ENCODE assay signal across 1 cellular context in the genomic region with DNA sequence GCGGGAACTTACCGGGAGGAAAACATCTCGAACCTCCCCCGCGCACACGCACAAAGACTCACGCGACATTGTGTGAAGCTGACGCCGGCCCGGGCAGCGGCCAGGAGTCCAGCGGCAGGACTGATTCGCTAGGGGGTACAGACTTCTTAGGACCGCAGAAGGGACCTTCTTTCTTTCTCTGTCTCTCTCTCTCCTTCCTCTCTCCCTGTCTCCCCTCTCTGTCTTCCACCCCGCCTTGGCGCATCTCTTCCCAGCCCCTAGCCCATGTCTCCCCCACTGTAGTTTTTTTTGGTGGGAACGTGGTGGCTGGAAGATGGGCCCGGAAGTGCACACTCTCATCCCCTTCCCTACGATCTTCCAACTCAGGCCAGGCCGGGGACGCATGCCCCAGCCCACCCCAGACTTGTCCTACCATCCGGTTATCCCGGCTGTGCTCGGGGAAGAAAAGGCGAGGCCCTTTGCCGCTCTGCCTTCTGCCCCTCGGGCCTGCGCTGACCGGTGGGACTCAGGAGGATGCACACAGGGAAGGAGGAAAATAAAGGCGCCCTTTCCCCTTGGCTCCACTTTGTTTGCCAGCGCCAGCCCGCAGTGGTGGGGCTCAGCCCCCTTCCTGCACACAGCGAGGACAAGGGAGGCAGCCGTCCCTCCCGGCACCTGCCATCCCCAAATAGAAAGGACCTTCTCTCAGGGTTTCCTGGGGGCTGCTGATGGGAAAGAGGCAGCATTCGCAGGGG.
TF ChIP-seq lines count a peak whose summit lies in the region.

No MANE protein-coding gene starts in this region.

TF ChIP-seq in GM23338, 12 proteins besides CTCF, POLR2A, EP300 and RAD21 (continued from another document):
- TF ChIP-seq, protein P1, sequence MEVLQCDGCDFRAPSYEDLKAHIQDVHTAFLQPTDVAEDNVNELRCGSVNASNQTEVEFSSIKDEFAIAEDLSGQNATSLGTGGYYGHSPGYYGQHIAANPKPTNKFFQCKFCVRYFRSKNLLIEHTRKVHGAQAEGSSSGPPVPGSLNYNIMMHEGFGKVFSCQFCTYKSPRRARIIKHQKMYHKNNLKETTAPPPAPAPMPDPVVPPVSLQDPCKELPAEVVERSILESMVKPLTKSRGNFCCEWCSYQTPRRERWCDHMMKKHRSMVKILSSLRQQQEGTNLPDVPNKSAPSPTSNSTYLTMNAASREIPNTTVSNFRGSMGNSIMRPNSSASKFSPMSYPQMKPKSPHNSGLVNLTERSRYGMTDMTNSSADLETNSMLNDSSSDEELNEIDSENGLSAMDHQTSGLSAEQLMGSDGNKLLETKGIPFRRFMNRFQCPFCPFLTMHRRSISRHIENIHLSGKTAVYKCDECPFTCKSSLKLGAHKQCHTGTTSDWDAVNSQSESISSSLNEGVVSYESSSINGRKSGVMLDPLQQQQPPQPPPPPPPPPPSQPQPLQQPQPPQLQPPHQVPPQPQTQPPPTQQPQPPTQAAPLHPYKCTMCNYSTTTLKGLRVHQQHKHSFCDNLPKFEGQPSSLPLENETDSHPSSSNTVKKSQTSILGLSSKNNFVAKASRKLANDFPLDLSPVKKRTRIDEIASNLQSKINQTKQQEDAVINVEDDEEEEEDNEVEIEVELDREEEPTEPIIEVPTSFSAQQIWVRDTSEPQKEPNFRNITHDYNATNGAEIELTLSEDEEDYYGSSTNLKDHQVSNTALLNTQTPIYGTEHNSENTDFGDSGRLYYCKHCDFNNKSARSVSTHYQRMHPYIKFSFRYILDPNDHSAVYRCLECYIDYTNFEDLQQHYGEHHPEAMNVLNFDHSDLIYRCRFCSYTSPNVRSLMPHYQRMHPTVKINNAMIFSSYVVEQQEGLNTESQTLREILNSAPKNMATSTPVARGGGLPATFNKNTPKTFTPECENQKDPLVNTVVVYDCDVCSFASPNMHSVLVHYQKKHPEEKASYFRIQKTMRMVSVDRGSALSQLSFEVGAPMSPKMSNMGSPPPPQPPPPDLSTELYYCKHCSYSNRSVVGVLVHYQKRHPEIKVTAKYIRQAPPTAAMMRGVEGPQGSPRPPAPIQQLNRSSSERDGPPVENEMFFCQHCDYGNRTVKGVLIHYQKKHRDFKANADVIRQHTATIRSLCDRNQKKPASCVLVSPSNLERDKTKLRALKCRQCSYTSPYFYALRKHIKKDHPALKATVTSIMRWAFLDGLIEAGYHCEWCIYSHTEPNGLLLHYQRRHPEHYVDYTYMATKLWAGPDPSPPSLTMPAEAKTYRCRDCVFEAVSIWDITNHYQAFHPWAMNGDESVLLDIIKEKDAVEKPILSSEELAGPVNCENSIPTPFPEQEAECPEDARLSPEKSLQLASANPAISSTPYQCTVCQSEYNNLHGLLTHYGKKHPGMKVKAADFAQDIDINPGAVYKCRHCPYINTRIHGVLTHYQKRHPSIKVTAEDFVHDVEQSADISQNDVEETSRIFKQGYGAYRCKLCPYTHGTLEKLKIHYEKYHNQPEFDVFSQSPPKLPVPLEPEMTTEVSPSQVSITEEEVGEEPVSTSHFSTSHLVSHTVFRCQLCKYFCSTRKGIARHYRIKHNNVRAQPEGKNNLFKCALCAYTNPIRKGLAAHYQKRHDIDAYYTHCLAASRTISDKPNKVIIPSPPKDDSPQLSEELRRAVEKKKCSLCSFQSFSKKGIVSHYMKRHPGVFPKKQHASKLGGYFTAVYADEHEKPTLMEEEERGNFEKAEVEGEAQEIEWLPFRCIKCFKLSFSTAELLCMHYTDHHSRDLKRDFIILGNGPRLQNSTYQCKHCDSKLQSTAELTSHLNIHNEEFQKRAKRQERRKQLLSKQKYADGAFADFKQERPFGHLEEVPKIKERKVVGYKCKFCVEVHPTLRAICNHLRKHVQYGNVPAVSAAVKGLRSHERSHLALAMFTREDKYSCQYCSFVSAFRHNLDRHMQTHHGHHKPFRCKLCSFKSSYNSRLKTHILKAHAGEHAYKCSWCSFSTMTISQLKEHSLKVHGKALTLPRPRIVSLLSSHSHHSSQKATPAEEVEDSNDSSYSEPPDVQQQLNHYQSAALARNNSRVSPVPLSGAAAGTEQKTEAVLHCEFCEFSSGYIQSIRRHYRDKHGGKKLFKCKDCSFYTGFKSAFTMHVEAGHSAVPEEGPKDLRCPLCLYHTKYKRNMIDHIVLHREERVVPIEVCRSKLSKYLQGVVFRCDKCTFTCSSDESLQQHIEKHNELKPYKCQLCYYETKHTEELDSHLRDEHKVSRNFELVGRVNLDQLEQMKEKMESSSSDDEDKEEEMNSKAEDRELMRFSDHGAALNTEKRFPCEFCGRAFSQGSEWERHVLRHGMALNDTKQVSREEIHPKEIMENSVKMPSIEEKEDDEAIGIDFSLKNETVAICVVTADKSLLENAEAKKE (CRISPR knock-in tag; IDR thresholded peaks at IDR 0.05) = no peak
- peak; percentile 98 for TF ChIP-seq EZH2 (IDR thresholded peaks at IDR 0.05; ENCODE audit: low read depth, unreplicated experiment)
TF ChIP-seq in GM23338: peak in this region for 2.
